8 cellular contexts compared by ENCODE assay signal in genomic region chr6:101393291-101394251, GRCh38.
DNase-seq lines count a peak whose midpoint lies in the region; ATAC-seq and TF ChIP-seq lines count a peak whose summit lies in the region.

Gene GRIK2, plus strand, starts transcription at chr6:101393708.

- peak within 1 kb of the TSS; percentile 71 for H3K4me3 ChIP-seq in AG10803 (ENCODE audit: low read length)
- peak within 1 kb of the TSS; percentile 64 for H3K4me3 ChIP-seq in MM.1S (ENCODE audit: low read length)

- no peaks in the 10 kb centered on the region for H3K79me2 ChIP-seq in MM.1S (ENCODE audit: low read length)

- TF ChIP-seq CTCF in AG10803 (conservative IDR thresholded peaks at IDR 0.05; ENCODE audit: low read length) = peak; percentile 30
- TF ChIP-seq CTCF in MM.1S (IDR thresholded peaks at IDR 0.05; ENCODE audit: low read length) = peak; percentile 29

- no peaks in the 10 kb centered on the region for H3K36me3 ChIP-seq in MM.1S (replicated peaks; ENCODE audit: insufficient read depth, low read length)

- H3K27me3 ChIP-seq in MM.1S (replicated peaks; ENCODE audit: insufficient read depth, low read length) = no peaks in the 10 kb centered on the region

- peak within 1 kb of the TSS; percentile 90 for H3K4me2 ChIP-seq in MM.1S (ENCODE audit: low read depth, low read length)

- intact Hi-C loops in posterior cingulate gyrus (cut with DNase I) = loop anchor here (10.0 kb wide), 1 partner anchor 279 kb away; no protein-coding TSS in a partner anchor

- peak within 1 kb of the TSS; percentile 84 for H2AFZ ChIP-seq in MM.1S (ENCODE audit: low read length)

- no peaks in the 10 kb centered on the region for H4K20me1 ChIP-seq in MM.1S (ENCODE audit: insufficient read depth, low read length)

- no peaks in the 10 kb centered on the region for H3K9me3 ChIP-seq in MM.1S (replicated peaks; ENCODE audit: insufficient read depth, low read length)

- H3K9ac ChIP-seq in MM.1S (ENCODE audit: low read length) = no peak within 1 kb of the TSS

- no peaks in the 10 kb centered on the region for H3K9me2 ChIP-seq in MM.1S (replicated peaks; ENCODE audit: insufficient read depth, low read length)

- peak; percentile 61 for DNase-seq in AG10803 (ENCODE audit: low read depth)
- DNase-seq in MM.1S = peak; percentile 61
- peak; percentile 11 for DNase-seq in SW480 (ENCODE audit: low spot score)
- peak; percentile 64 for DNase-seq in foreskin melanocyte
- peak in 9 of 10 donors; percentile 46 to 95 (median 70) for DNase-seq in posterior cingulate gyrus
- DNase-seq in activated effector memory CD4-positive, alpha-beta T cell treated with Interleukin-2 at 50 U/mL for 16 hours = no peak
- DNase-seq in activated CD4-positive, CD25-positive, alpha-beta regulatory T cell (lab: John Stamatoyannopoulos, UW) = no peak

- ATAC-seq in GM19463 (IDR thresholded peaks at IDR 0.05; ENCODE audit: unreplicated experiment) = peak; percentile 63

- peaks cover 3% of the 10 kb centered on the region; the same call in 1 of the 2 replicates for H3K4me1 ChIP-seq in MM.1S (ENCODE audit: low read length)

- no peaks in the 10 kb centered on the region for H3F3A ChIP-seq in MM.1S (ENCODE audit: insufficient read depth, low read length)

- H3K27ac ChIP-seq in MM.1S (ENCODE audit: low read length) = no peak within 1 kb of the TSS

Comparison
In these comparisons a context has a peak if more than half of its experiments do, and no peak if none do; other contexts are left out.
1. DNase-seq: peak in AG10803 (single experiment), MM.1S (single experiment), SW480 (single experiment), foreskin melanocyte (single experiment) and posterior cingulate gyrus (9 of 10); none in activated effector memory CD4-positive, alpha-beta T cell treated with Interleukin-2 at 50 U/mL for 16 hours (single experiment) and activated CD4-positive, CD25-positive, alpha-beta regulatory T cell (0 of 4).